In genomic region chr11:82936261-82936660, GRCh38 we compare ENCODE assay signal across 15 cellular contexts.
"Had no signal": no experiment of that assay in that cellular context is flagged by ENCODE, and none has a peak within 500 bp of the region (broad histone marks: within the 10 kb centered on the region; RNA-seq: fewer than 3 reads in every experiment).

No MANE protein-coding gene starts in this region.

- H3K36me3 ChIP-seq: gastrocnemius medialis, tibial nerve, uterus had no signal

- H3K27me3 ChIP-seq: gastrocnemius medialis, tibial nerve, uterus had no signal

- H3K4me3 ChIP-seq: gastrocnemius medialis, mucosa of descending colon, tibial nerve, uterus had no signal

- H3K27me3 Mint-ChIP-seq: activated naive CD8-positive, alpha-beta T cell treated with anti-CD3 and anti-CD28 coated beads, Interleukin-2, amount 50 U/mL, for 24 hours; naive thymus-derived CD4-positive, alpha-beta T cell had no signal

- H3K27ac Mint-ChIP-seq: activated naive CD4-positive, alpha-beta T cell treated with anti-CD3 and anti-CD28 coated beads for 36 hours; activated naive CD8-positive, alpha-beta T cell treated with anti-CD3 and anti-CD28 coated beads, Interleukin-2, amount 50 U/mL, for 24 hours; activated T-helper 2 cell treated with anti-CD3 and anti-CD28 coated beads, Interferon-gamma antibody, Interleukin-2, Interleukin-4, amounts not matched to agents 10 μg/mL and 5 μg/mL and 100 μg/mL, durations not matched to agents 14 hours and 24 hours and 36 hours had no signal

- DNase-seq: activated CD4-positive, alpha-beta T cell treated with anti-CD3 and anti-CD28 coated beads, Interleukin-2, amount 50 U/mL, for 4 hours; activated CD4-positive, CD25-positive, alpha-beta regulatory T cell treated with anti-CD3 and anti-CD28 coated beads, Interleukin-2, amount 50 U/mL, for 72 hours; activated naive CD4-positive, alpha-beta T cell treated with anti-CD3 and anti-CD28 coated beads for 36 hours; activated naive CD8-positive, alpha-beta T cell treated with anti-CD3 and anti-CD28 coated beads, Interleukin-2, amount 50 U/mL, for 24 hours; gastrocnemius medialis; islet precursor cell; mucosa of descending colon; naive thymus-derived CD4-positive, alpha-beta T cell; stimulated activated CD4-positive, alpha-beta T cell treated with anti-CD3 and anti-CD28 coated beads, Interleukin-4, amount 100 ng/mL, for 1 hour; stimulated activated naive CD4-positive, alpha-beta T cell; substantia nigra; uterus had no signal

- H3K4me3 Mint-ChIP-seq: activated naive CD4-positive, alpha-beta T cell treated with anti-CD3 and anti-CD28 coated beads for 36 hours; activated naive CD8-positive, alpha-beta T cell treated with anti-CD3 and anti-CD28 coated beads, Interleukin-2, amount 50 U/mL, for 24 hours; naive thymus-derived CD4-positive, alpha-beta T cell had no signal

- ATAC-seq: activated naive CD8-positive, alpha-beta T cell treated with anti-CD3 and anti-CD28 coated beads, Interleukin-2, amount 50 U/mL, for 24 hours; gastrocnemius medialis; left lobe of liver; mucosa of descending colon; naive thymus-derived CD4-positive, alpha-beta T cell had no signal
